1 cellular context compared by ENCODE assay signal in genomic region chr3:50539356-50539838, GRCh38.
TF ChIP-seq lines count a peak whose summit lies in the region.

No MANE protein-coding gene starts in this region.

TF ChIP-seq in HEK293, 187 proteins besides CTCF, POLR2A, EP300 and RAD21 (continued from another document):
- TF ChIP-seq, protein P1, sequence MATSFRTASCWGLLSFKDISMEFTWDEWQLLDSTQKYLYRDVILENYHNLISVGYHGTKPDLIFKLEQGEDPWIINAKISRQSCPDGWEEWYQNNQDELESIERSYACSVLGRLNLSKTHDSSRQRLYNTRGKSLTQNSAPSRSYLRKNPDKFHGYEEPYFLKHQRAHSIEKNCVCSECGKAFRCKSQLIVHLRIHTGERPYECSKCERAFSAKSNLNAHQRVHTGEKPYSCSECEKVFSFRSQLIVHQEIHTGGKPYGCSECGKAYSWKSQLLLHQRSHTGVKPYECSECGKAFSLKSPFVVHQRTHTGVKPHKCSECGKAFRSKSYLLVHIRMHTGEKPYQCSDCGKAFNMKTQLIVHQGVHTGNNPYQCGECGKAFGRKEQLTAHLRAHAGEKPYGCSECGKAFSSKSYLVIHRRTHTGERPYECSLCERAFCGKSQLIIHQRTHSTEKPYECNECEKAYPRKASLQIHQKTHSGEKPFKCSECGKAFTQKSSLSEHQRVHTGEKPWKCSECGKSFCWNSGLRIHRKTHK (tag by site-specific recombination; IDR thresholded peaks at IDR 0.05), result no peak
- TF ChIP-seq ZNF335 (tag by site-specific recombination; conservative IDR thresholded peaks at IDR 0.05), result peak; percentile 86
